Comparison of ENCODE assay signal across 10 cellular contexts in the genomic region with DNA sequence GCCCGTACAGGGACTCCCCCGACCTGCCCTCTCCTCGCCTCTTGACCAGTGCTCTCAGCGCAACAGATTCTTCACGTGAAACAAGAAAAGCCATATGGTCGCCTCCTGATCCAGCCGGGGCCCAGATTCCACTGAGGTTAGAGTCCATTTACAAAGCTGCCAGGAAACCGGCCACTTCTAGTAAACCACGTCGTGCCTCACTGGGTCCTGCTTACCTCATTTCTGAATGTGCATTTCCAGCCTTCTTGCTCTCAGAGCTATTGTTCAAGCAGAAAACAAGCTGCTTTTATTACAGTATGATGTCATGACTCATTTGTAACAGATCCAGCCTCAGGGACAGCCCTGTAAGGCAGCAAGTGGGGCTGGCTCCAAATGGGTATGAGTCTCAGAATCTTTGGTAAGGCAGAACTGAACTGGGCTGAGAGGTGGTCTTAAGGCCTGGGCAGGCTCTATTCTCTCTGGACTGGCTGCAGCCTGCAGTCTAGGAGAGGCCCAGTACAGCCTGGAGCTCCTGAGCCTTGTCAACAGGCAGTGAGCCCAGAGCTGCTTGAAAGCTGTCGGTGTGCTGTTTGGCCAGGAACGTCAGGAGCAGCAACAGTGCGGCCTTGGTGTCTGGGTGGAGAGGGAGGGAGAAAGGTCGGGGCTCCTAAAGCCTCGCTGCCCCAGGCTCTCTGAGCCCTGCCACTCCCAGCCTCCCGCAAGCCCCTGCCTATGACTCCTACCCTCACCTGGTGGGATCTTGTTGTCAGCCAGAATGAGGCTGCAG. TPM values are rescaled to one million over a fixed set of nuclear protein-coding genes. Genes with fewer than 3 reads are reported as not detected.
DNase-seq lines count a peak whose midpoint lies in the region; ATAC-seq and TF ChIP-seq lines count a peak whose summit lies in the region.
"Had no signal": no experiment of that assay in that cellular context is flagged by ENCODE, and none has a peak within 500 bp of the region (broad histone marks: within the 10 kb centered on the region; RNA-seq: fewer than 3 reads in every experiment).

No MANE protein-coding gene starts in this region.

- peak overlapping the region; percentile 84 for H3K27ac ChIP-seq in cingulate gyrus (ENCODE audit: low read depth, low read length)
- H3K27ac ChIP-seq: upper lobe of left lung had no signal

- ATAC-seq in Right ventricle myocardium inferior = peak; percentile 50

- intact Hi-C loops in Right ventricle myocardium inferior (cut with DNase I) (no loop called here), cardiac septum (cut with DNase I) (no loop called here)

- TF ChIP-seq POLR2A in erythroblast (IDR thresholded peaks at IDR 0.05; ENCODE audit: low read length) = no peak

- TF ChIP-seq CTCF in GM10266 (IDR thresholded peaks at IDR 0.05; ENCODE audit: control insufficient read depth, insufficient read depth, low read depth, missing control alignments) = no peak

- DNase-seq in Right ventricle myocardium inferior (ENCODE audit: missing footprints) (no peak), cardiac septum (ENCODE audit: low spot score) (no peak), medulla oblongata (ENCODE audit: extremely low spot score) (peak; percentile 79), GM10266 (ENCODE audit: extremely low spot score) (no peak), SK-N-DZ (ENCODE audit: low spot score) (no peak), cerebellar nuclear complex (lab: John Stamatoyannopoulos, UW) (no peak), erythroblast (lab: John Stamatoyannopoulos, UW) (no peak)
- DNase-seq: GF-D8, upper lobe of left lung had no signal

RNA-seq across cellular contexts. Expression of gene REC8, which starts 8.3 kb away (rescaled TPM):
- 2.4 TPM for total RNA-seq in Right ventricle myocardium inferior
- 5.7 TPM for total RNA-seq in cardiac septum
- polyA plus RNA-seq in SK-N-DZ (2014; cell fraction: cytosol; rRNA removed) = 87.6 and 104 TPM in 2 replicates
- polyA plus RNA-seq in SK-N-DZ (2014; cell fraction: nucleus; rRNA removed) = 265 and 496 TPM in 2 replicates

RNA-seq across cellular contexts. Expression of gene IPO4, which starts 8.5 kb away (rescaled TPM):
- total RNA-seq in Right ventricle myocardium inferior (10.5 TPM), cardiac septum (15.7 TPM)
- polyA plus RNA-seq in SK-N-DZ (2014; cell fraction: cytosol; rRNA removed) = 33.0 and 37.8 TPM in 2 replicates
- 70.3 and 80.5 TPM in 2 replicates for polyA plus RNA-seq in SK-N-DZ (2014; cell fraction: nucleus; rRNA removed)

RNA-seq across cellular contexts. Expression of gene TM9SF1, which starts 15.1 kb away (rescaled TPM):
- total RNA-seq in Right ventricle myocardium inferior (23.2 TPM), cardiac septum (19.1 TPM)
- 43.7 and 50.0 TPM in 2 replicates for polyA plus RNA-seq in SK-N-DZ (2014; cell fraction: cytosol; rRNA removed)
- 21.1 and 21.2 TPM in 2 replicates for polyA plus RNA-seq in SK-N-DZ (2014; cell fraction: nucleus; rRNA removed)

RNA-seq across cellular contexts. Expression of gene IRF9, which starts 19.1 kb away (rescaled TPM):
- total RNA-seq in Right ventricle myocardium inferior (30.5 TPM), cardiac septum (44.8 TPM)
- polyA plus RNA-seq in SK-N-DZ (2014; cell fraction: cytosol; rRNA removed) = 4.0 and 12.4 TPM in 2 replicates
- 52.8 and 86.8 TPM in 2 replicates for polyA plus RNA-seq in SK-N-DZ (2014; cell fraction: nucleus; rRNA removed)

RNA-seq across cellular contexts. Expression of gene TSSK4, which starts 25.4 kb away (rescaled TPM):
- total RNA-seq in Right ventricle myocardium inferior = 0.43 TPM
- total RNA-seq in cardiac septum = not detected
- not detected in 2 replicates for polyA plus RNA-seq in SK-N-DZ (2014; cell fraction: cytosol; rRNA removed)
- polyA plus RNA-seq in SK-N-DZ (2014; cell fraction: nucleus; rRNA removed) = not detected in 2 replicates
